1 cellular context compared by ENCODE assay signal in the genomic region with DNA sequence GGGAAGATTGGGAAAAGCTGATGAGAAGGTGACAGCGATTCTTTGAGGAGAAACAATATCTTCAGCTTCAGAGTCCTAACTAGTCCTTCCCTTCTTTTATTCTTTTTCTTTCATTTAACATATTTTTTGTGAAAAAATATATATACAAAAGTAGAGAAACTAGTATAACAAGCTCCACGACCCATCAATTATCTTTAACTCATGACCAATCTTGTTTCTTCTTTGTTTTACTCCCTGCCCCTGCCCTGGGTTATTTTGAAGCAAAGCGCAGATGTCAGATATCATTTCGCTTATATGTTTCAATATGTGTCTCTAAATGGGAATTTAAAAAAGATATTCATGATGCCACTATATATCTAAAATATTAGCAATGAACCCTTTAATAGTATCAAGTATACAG.
TF ChIP-seq lines count a peak whose summit lies in the region.

No MANE protein-coding gene starts in this region.

TF ChIP-seq in GM23338, 12 proteins besides CTCF, POLR2A, EP300 and RAD21:
- TF ChIP-seq, protein P1, sequence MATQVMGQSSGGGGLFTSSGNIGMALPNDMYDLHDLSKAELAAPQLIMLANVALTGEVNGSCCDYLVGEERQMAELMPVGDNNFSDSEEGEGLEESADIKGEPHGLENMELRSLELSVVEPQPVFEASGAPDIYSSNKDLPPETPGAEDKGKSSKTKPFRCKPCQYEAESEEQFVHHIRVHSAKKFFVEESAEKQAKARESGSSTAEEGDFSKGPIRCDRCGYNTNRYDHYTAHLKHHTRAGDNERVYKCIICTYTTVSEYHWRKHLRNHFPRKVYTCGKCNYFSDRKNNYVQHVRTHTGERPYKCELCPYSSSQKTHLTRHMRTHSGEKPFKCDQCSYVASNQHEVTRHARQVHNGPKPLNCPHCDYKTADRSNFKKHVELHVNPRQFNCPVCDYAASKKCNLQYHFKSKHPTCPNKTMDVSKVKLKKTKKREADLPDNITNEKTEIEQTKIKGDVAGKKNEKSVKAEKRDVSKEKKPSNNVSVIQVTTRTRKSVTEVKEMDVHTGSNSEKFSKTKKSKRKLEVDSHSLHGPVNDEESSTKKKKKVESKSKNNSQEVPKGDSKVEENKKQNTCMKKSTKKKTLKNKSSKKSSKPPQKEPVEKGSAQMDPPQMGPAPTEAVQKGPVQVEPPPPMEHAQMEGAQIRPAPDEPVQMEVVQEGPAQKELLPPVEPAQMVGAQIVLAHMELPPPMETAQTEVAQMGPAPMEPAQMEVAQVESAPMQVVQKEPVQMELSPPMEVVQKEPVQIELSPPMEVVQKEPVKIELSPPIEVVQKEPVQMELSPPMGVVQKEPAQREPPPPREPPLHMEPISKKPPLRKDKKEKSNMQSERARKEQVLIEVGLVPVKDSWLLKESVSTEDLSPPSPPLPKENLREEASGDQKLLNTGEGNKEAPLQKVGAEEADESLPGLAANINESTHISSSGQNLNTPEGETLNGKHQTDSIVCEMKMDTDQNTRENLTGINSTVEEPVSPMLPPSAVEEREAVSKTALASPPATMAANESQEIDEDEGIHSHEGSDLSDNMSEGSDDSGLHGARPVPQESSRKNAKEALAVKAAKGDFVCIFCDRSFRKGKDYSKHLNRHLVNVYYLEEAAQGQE (IDR thresholded peaks at IDR 0.05; ENCODE audit: unreplicated experiment): no peak
- TF ChIP-seq POLR2AphosphoS5 (IDR thresholded peaks at IDR 0.05; ENCODE audit: low read depth) (no peak), ZNF114 (CRISPR knock-in tag; IDR thresholded peaks at IDR 0.05) (no peak), EZH2 (IDR thresholded peaks at IDR 0.05; ENCODE audit: low read depth, unreplicated experiment) (no peak), NANOG (IDR thresholded peaks at IDR 0.05; ENCODE audit: borderline replicate concordance) (no peak), CREB1 (CRISPR knock-in tag; IDR thresholded peaks at IDR 0.05; ENCODE audit: low read depth) (no peak), ZNF331 (CRISPR knock-in tag; IDR thresholded peaks at IDR 0.05; ENCODE audit: low read depth) (no peak), EZH2phosphoT487 (IDR thresholded peaks at IDR 0.05; ENCODE audit: unreplicated experiment) (no peak), STAT1 (IDR thresholded peaks at IDR 0.05; ENCODE audit: unreplicated experiment) (no peak), JUNB (IDR thresholded peaks at IDR 0.05; ENCODE audit: unreplicated experiment) (no peak)
- TF ChIP-seq, protein P2, sequence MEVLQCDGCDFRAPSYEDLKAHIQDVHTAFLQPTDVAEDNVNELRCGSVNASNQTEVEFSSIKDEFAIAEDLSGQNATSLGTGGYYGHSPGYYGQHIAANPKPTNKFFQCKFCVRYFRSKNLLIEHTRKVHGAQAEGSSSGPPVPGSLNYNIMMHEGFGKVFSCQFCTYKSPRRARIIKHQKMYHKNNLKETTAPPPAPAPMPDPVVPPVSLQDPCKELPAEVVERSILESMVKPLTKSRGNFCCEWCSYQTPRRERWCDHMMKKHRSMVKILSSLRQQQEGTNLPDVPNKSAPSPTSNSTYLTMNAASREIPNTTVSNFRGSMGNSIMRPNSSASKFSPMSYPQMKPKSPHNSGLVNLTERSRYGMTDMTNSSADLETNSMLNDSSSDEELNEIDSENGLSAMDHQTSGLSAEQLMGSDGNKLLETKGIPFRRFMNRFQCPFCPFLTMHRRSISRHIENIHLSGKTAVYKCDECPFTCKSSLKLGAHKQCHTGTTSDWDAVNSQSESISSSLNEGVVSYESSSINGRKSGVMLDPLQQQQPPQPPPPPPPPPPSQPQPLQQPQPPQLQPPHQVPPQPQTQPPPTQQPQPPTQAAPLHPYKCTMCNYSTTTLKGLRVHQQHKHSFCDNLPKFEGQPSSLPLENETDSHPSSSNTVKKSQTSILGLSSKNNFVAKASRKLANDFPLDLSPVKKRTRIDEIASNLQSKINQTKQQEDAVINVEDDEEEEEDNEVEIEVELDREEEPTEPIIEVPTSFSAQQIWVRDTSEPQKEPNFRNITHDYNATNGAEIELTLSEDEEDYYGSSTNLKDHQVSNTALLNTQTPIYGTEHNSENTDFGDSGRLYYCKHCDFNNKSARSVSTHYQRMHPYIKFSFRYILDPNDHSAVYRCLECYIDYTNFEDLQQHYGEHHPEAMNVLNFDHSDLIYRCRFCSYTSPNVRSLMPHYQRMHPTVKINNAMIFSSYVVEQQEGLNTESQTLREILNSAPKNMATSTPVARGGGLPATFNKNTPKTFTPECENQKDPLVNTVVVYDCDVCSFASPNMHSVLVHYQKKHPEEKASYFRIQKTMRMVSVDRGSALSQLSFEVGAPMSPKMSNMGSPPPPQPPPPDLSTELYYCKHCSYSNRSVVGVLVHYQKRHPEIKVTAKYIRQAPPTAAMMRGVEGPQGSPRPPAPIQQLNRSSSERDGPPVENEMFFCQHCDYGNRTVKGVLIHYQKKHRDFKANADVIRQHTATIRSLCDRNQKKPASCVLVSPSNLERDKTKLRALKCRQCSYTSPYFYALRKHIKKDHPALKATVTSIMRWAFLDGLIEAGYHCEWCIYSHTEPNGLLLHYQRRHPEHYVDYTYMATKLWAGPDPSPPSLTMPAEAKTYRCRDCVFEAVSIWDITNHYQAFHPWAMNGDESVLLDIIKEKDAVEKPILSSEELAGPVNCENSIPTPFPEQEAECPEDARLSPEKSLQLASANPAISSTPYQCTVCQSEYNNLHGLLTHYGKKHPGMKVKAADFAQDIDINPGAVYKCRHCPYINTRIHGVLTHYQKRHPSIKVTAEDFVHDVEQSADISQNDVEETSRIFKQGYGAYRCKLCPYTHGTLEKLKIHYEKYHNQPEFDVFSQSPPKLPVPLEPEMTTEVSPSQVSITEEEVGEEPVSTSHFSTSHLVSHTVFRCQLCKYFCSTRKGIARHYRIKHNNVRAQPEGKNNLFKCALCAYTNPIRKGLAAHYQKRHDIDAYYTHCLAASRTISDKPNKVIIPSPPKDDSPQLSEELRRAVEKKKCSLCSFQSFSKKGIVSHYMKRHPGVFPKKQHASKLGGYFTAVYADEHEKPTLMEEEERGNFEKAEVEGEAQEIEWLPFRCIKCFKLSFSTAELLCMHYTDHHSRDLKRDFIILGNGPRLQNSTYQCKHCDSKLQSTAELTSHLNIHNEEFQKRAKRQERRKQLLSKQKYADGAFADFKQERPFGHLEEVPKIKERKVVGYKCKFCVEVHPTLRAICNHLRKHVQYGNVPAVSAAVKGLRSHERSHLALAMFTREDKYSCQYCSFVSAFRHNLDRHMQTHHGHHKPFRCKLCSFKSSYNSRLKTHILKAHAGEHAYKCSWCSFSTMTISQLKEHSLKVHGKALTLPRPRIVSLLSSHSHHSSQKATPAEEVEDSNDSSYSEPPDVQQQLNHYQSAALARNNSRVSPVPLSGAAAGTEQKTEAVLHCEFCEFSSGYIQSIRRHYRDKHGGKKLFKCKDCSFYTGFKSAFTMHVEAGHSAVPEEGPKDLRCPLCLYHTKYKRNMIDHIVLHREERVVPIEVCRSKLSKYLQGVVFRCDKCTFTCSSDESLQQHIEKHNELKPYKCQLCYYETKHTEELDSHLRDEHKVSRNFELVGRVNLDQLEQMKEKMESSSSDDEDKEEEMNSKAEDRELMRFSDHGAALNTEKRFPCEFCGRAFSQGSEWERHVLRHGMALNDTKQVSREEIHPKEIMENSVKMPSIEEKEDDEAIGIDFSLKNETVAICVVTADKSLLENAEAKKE (CRISPR knock-in tag; IDR thresholded peaks at IDR 0.05): no peak
- TF ChIP-seq, protein P3, sequence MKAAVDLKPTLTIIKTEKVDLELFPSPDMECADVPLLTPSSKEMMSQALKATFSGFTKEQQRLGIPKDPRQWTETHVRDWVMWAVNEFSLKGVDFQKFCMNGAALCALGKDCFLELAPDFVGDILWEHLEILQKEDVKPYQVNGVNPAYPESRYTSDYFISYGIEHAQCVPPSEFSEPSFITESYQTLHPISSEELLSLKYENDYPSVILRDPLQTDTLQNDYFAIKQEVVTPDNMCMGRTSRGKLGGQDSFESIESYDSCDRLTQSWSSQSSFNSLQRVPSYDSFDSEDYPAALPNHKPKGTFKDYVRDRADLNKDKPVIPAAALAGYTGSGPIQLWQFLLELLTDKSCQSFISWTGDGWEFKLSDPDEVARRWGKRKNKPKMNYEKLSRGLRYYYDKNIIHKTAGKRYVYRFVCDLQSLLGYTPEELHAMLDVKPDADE (IDR thresholded peaks at IDR 0.05): no peak
